In the genomic region with DNA sequence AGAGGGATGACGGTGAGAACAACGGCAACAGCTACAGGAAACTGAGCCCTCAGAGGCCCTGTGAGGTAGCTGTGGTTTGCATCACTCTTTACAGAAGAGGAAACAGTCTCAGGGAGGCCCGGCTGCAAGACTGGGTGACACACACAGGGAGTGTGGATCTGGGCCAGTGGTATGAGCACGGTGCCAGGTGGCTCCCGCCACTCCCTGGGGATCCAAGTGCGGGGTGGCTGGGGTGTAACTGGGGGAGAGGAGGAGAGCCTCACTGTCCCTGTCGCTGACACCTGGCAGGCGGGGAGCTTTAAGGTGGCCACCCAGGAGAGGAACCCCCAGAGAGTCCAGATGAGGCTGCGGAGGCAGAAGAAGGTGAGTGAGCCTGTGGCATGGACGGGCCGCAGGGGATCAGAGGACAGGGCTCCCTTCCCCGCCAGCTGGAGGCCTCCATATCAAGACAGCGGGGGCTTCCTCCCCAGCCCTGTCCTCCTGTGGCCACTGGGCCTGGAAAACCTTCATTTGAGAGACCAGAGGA, we compare ENCODE assay signal across 8 cellular contexts. TPM values are rescaled to one million over a fixed set of nuclear protein-coding genes. Genes with fewer than 3 reads are reported as not detected.
DNase-seq lines count a peak whose midpoint lies in the region; ATAC-seq lines count a peak whose summit lies in the region.

No MANE protein-coding gene starts in this region.

- peaks cover 6% of the 10 kb centered on the region for H3K36me3 ChIP-seq in H7 (replicated peaks; ENCODE audit: control insufficient read depth, insufficient read depth, low read length)

- H3K27me3 ChIP-seq in H7 (ENCODE audit: control insufficient read depth, insufficient read depth, low read length): no peaks in the 10 kb centered on the region

- ATAC-seq in HG03469 (IDR thresholded peaks at IDR 0.05; ENCODE audit: unreplicated experiment): no peak

- peak overlapping the region; percentile 96 for H3K4me3 Mint-ChIP-seq in activated naive CD8-positive, alpha-beta T cell treated with anti-CD3 and anti-CD28 coated beads for 36 hours

- peak overlapping the region; percentile 100 for H3K27ac Mint-ChIP-seq in activated naive CD8-positive, alpha-beta T cell treated with anti-CD3 and anti-CD28 coated beads for 36 hours

- peaks cover 4% of the 10 kb centered on the region for H3K9me3 Mint-ChIP-seq in activated naive CD8-positive, alpha-beta T cell treated with anti-CD3 and anti-CD28 coated beads for 36 hours

- H3K4me1 Mint-ChIP-seq in activated naive CD8-positive, alpha-beta T cell treated with anti-CD3 and anti-CD28 coated beads for 36 hours: peaks cover 29% of the 10 kb centered on the region

- no peaks in the 10 kb centered on the region for H3K27me3 Mint-ChIP-seq in activated naive CD8-positive, alpha-beta T cell treated with anti-CD3 and anti-CD28 coated beads for 36 hours

- H3K4me3 ChIP-seq in H7 (ENCODE audit: insufficient read depth, low read depth, low read length): no peak overlapping the region

- DNase-seq in Daoy (ENCODE audit: low read depth) (peak; percentile 45), H7 (peak; percentile 34), SKM-1 treated with dmso at 0.1 percent for 144 hours (lab: John Stamatoyannopoulos, UW; ENCODE audit: unreplicated experiment) (peak; percentile 91), dedifferentiated amniotic fluid mesenchymal stem cell (ENCODE audit: extremely low spot score) (no peak), H4 (ENCODE audit: low spot score) (no peak)
- DNase-seq in activated naive CD8-positive, alpha-beta T cell treated with anti-CD3 and anti-CD28 coated beads for 36 hours: peak; percentile 78
- DNase-seq in stimulated activated CD4-positive, alpha-beta T cell treated with anti-CD3 and anti-CD28 coated beads, Interleukin-12 subunit alpha, Interleukin-12 subunit beta, amount 100 ng/mL, for 24 hours (ENCODE audit: low read depth in 2 of 2): peak; percentile 58 to 69

- H3K36me3 Mint-ChIP-seq in activated naive CD8-positive, alpha-beta T cell treated with anti-CD3 and anti-CD28 coated beads for 36 hours: peaks cover 47% of the 10 kb centered on the region

RNA-seq across cellular contexts. Expression of gene RGL4, which starts 5.6 kb away (rescaled TPM):
- not detected in 2 replicates for total RNA-seq in Daoy (2014; rRNA removed; shearing (Covaris generic))
- total RNA-seq in H7 (2014; rRNA removed; shearing (Covaris generic)): not detected in 2 replicates
- 10 to 100 TPM; 17.1 to 17.4 TPM for total RNA-seq in activated naive CD8-positive, alpha-beta T cell treated with anti-CD3 and anti-CD28 coated beads for 36 hours
- not detected in 2 replicates for total RNA-seq in H4 (2014; rRNA removed; shearing (Covaris generic))

RNA-seq across cellular contexts. Expression of gene ZNF70, which starts 54.5 kb away (rescaled TPM):
- total RNA-seq in Daoy (2014; rRNA removed; shearing (Covaris generic)): 2.1 and 3.1 TPM in 2 replicates
- total RNA-seq in H7 (2014; rRNA removed; shearing (Covaris generic)): 1.7 and 2.3 TPM in 2 replicates
- 1 to 10 TPM; 1.9 to 2.4 TPM for total RNA-seq in activated naive CD8-positive, alpha-beta T cell treated with anti-CD3 and anti-CD28 coated beads for 36 hours
- total RNA-seq in H4 (2014; rRNA removed; shearing (Covaris generic)): 1.2 and 1.4 TPM in 2 replicates

RNA-seq across cellular contexts. Expression of gene VPREB3, which starts 57.8 kb away (rescaled TPM):
- total RNA-seq in Daoy (2014; rRNA removed; shearing (Covaris generic)): not detected in 2 replicates
- not detected in 2 replicates for total RNA-seq in H7 (2014; rRNA removed; shearing (Covaris generic))
- under 1 TPM in 1 of 2 experiments, not detected in 1; 0.48 TPM for total RNA-seq in activated naive CD8-positive, alpha-beta T cell treated with anti-CD3 and anti-CD28 coated beads for 36 hours
- total RNA-seq in H4 (2014; rRNA removed; shearing (Covaris generic)): not detected in 2 replicates

Comparison
In these comparisons a context has a peak if more than half of its experiments do, and no peak if none do; other contexts are left out.
1. DNase-seq: peak in Daoy (single experiment), H7 (single experiment), SKM-1 treated with dmso at 0.1 percent for 144 hours (single experiment), activated naive CD8-positive, alpha-beta T cell treated with anti-CD3 and anti-CD28 coated beads for 36 hours (single experiment) and stimulated activated CD4-positive, alpha-beta T cell treated with anti-CD3 and anti-CD28 coated beads, Interleukin-12 subunit alpha, Interleukin-12 subunit beta, amount 100 ng/mL, for 24 hours (2 of 2); none in dedifferentiated amniotic fluid mesenchymal stem cell (single experiment) and H4 (single experiment).
2. RNA of gene RGL4, which starts 5.6 kb away (total RNA-seq): 17.1 to 17.4 TPM in activated naive CD8-positive, alpha-beta T cell treated with anti-CD3 and anti-CD28 coated beads for 36 hours; not detected in Daoy, not detected in H7 and not detected in H4; every median in the first group is over 10 times any median in the second.